In genomic region chr16:25031441-25032307, GRCh38 we compare ENCODE assay signal across 8 cellular contexts. TPM values are rescaled to one million over a fixed set of nuclear protein-coding genes. Genes with fewer than 3 reads are reported as not detected.
A peak's percentile ranks its signal among the peaks of the same experiment; 100 is the strongest.
DNase-seq lines count a peak whose midpoint lies in the region; ATAC-seq, FAIRE-seq and TF ChIP-seq lines count a peak whose summit lies in the region.

No MANE protein-coding gene starts in this region.

- no peaks in the 10 kb centered on the region for H3K36me3 ChIP-seq in kidney (ENCODE audit: control insufficient read depth in 1 of 2, insufficient read depth in 2 of 2, low read length in 2 of 2)

- peaks cover 3 to 7% of the 10 kb centered on the region in 2 donors for H3K4me1 ChIP-seq in kidney (ENCODE audit: control insufficient read depth in 1 of 2, insufficient read depth in 1 of 2, low read depth in 1 of 2, low read length in 2 of 2)

- intact Hi-C loops in kidney (cut with DNase I), result no loop called here

- ATAC-seq in GM19043 (IDR thresholded peaks at IDR 0.05; ENCODE audit: low read depth, unreplicated experiment) (peak; percentile 91), HG03354 (IDR thresholded peaks at IDR 0.05; ENCODE audit: poor library complexity, severe bottlenecking, unreplicated experiment) (peak; percentile 98)

- H3K4me3 ChIP-seq in AG10803 (ENCODE audit: low read length) (peak overlapping the region; percentile 99), kidney (ENCODE audit: low read length in 2 of 2) (peak overlapping the region; percentile 91)

- H3K27ac ChIP-seq in kidney (ENCODE audit: low read depth in 2 of 2, low read length in 2 of 2), result peak overlapping the region; percentile 56 to 67

- peak overlapping the region; percentile 26 to 75 for H3K9ac ChIP-seq in kidney (ENCODE audit: low read length in 2 of 2)

- no peak for FAIRE-seq in kidney (lab: Jason Lieb, UNC)

- peak; percentile 94 for DNase-seq in AG10803 (ENCODE audit: low read depth)
- DNase-seq in NCI-H446 (lab: John Stamatoyannopoulos, UW), result peak; percentile 83 to 95
- DNase-seq in activated CD4-positive, CD25-positive, alpha-beta regulatory T cell treated with anti-CD3 and anti-CD28 coated beads, Interleukin-2, amount 50 U/mL, for 72 hours, result peak; percentile 81
- peak; percentile 97 for DNase-seq in cerebellum (ENCODE audit: low spot score)
- DNase-seq in kidney, result peak; percentile 95
- peak; percentile 68 to 81 for DNase-seq in stimulated activated CD4-positive, alpha-beta T cell treated with anti-CD3 and anti-CD28 coated beads, Interleukin-15, amount 100 ng/mL, for 1 hour (ENCODE audit: low read depth in 1 of 2, low spot score in 1 of 2)

- no peaks in the 10 kb centered on the region for H3K9me3 ChIP-seq in kidney (ENCODE audit: control insufficient read depth in 1 of 2, low read length in 2 of 2)

- TF ChIP-seq CTCF in AG10803 (conservative IDR thresholded peaks at IDR 0.05; ENCODE audit: low read length), result no peak
- no peak for TF ChIP-seq CTCF in kidney (IDR thresholded peaks at IDR 0.05; ENCODE audit: borderline replicate concordance, extremely low read depth, insufficient read depth)

RNA-seq across cellular contexts. Expression of gene ARHGAP17, which starts 16.5 kb away (rescaled TPM):
- total RNA-seq in cerebellum, result 38.8 TPM
- 71.8 TPM for total RNA-seq in kidney
- polyA plus RNA-seq in kidney (ENCODE audit: insufficient read depth, low read depth, low replicate concordance), result 26.8 TPM

Comparison
In these comparisons a context has a peak if more than half of its experiments do, and no peak if none do; other contexts are left out.
1. Peak in every context shown above with its lines: DNase-seq, ATAC-seq, H3K4me3 ChIP-seq and H3K27ac ChIP-seq.